In the genomic region with DNA sequence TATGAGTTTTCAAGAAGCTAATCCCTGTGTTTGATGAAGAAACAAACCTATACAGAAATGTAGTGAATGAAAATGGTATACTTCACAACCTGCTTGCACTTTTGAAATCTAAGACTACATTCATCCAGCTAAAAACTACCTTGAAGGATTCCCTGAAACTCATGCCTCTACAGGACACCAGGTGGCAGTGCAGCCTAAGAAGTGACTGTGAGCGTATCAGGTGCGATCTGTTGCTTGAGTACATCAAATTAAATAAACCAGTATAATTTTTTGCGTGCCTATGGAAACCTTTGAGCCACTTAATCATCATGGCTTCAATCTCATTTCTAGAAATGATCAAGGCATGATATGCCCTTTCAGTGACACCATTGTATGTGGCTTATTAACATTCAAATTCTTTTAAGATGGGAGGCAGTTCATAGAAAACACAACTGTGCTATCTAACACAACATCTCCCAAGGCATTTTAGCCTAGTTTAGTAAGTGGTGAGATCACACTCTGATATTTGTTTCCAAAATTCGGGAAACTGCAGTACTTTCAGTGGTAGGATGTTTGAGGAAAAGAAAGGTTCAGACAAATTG, we compare ENCODE assay signal across 8 cellular contexts. TPM values are rescaled to one million over a fixed set of nuclear protein-coding genes. Genes with fewer than 3 reads are reported as not detected.
DNase-seq lines count a peak whose midpoint lies in the region; ATAC-seq and TF ChIP-seq lines count a peak whose summit lies in the region.

No MANE protein-coding gene starts in this region.

- ATAC-seq in GM21737 (IDR thresholded peaks at IDR 0.05; ENCODE audit: unreplicated experiment), result no peak

- no peak overlapping the region for H3K9ac ChIP-seq in adipocyte (ENCODE audit: low read length)

- TF ChIP-seq CTCF in GM20000 (IDR thresholded peaks at IDR 0.05; ENCODE audit: extremely low read depth, missing control alignments) (peak; percentile 63), HL-60 (IDR thresholded peaks at IDR 0.05; ENCODE audit: insufficient read depth, low read length) (peak; percentile 56), left ventricle myocardium inferior (IDR thresholded peaks at IDR 0.05; ENCODE audit: borderline replicate concordance) (peak; percentile 89)

- H3K4me3 ChIP-seq in HL-60 (replicated peaks; ENCODE audit: insufficient read depth, low read length) (no peak overlapping the region), adipocyte (ENCODE audit: low read length) (no peak overlapping the region), left ventricle myocardium inferior (no peak overlapping the region)

- intact Hi-C loops in left ventricle myocardium inferior (cut with micrococcal nuclease), result loop anchor here (2.0 to 10.0 kb wide), 2 partner anchors 460 to 600 kb away; no protein-coding TSS in a partner anchor

- no peaks in the 10 kb centered on the region for H3K36me3 ChIP-seq in adipocyte (ENCODE audit: control insufficient read depth, insufficient read depth, low read length, severe bottlenecking)
- no peaks in the 10 kb centered on the region for H3K36me3 ChIP-seq in left ventricle myocardium inferior

- H3K27ac ChIP-seq in HL-60 (replicated peaks), result no peak overlapping the region
- no peak overlapping the region for H3K27ac ChIP-seq in left ventricle myocardium inferior (replicated peaks)

- no peaks in the 10 kb centered on the region for H3K9me3 ChIP-seq in adipocyte (ENCODE audit: control insufficient read depth, low read length)
- no peaks in the 10 kb centered on the region for H3K9me3 ChIP-seq in left ventricle myocardium inferior (replicated peaks)

- DNase-seq in Daoy (ENCODE audit: low read depth), result peak; percentile 83
- peak; percentile 40 for DNase-seq in GM20000 (ENCODE audit: low spot score)
- peak; percentile 20 to 59 for DNase-seq in HL-60 (ENCODE audit: low read depth in 1 of 2, low spot score in 1 of 2)
- DNase-seq in NCI-H526 (lab: John Stamatoyannopoulos, UW), result peak; percentile 54 to 70
- peak; percentile 87 for DNase-seq in adipocyte (ENCODE audit: low read depth)
- peak; percentile 29 for DNase-seq in left ventricle myocardium inferior
- peak; percentile 68 for DNase-seq in renal cortical epithelial cell (ENCODE audit: low read depth)

- H3K27me3 ChIP-seq in HL-60 (ENCODE audit: insufficient read depth, poor library complexity, severe bottlenecking) (no peaks in the 10 kb centered on the region), adipocyte (replicated peaks; ENCODE audit: control insufficient read depth, insufficient read depth, low read length) (no peaks in the 10 kb centered on the region), left ventricle myocardium inferior (ENCODE audit: low read depth) (no peaks in the 10 kb centered on the region)

- H3K4me1 ChIP-seq in adipocyte (ENCODE audit: control insufficient read depth, insufficient read depth, low read length) (no peaks in the 10 kb centered on the region), left ventricle myocardium inferior (no peaks in the 10 kb centered on the region)

RNA-seq across cellular contexts. Expression of a gene that starts 57.4 kb away (rescaled TPM):
- total RNA-seq in Daoy (2014; rRNA removed; shearing (Covaris generic)), result not detected in 2 replicates
- total RNA-seq in left ventricle myocardium inferior, result not detected
- not detected in 2 replicates for total RNA-seq in renal cortical epithelial cell

Comparison
In these comparisons a context has a peak if more than half of its experiments do, and no peak if none do; other contexts are left out.
1. DNase-seq: peak in every context shown above with its lines; median percentile 87 in adipocyte; 83 in Daoy; 68 in renal cortical epithelial cell; 62 in NCI-H526; 40 in GM20000; 40 in HL-60; 29 in left ventricle myocardium inferior.